Comparison of ENCODE assay signal across 24 cellular contexts in genomic region chr21:41593051-41593783, GRCh38.
DNase-seq lines count a peak whose midpoint lies in the region; ATAC-seq and TF ChIP-seq lines count a peak whose summit lies in the region.
"Had no signal": no experiment of that assay in that cellular context is flagged by ENCODE, and none has a peak within 500 bp of the region (broad histone marks: within the 10 kb centered on the region; RNA-seq: fewer than 3 reads in every experiment).

No MANE protein-coding gene starts in this region.

- no peaks in the 10 kb centered on the region for H3K4me1 ChIP-seq in right cardiac atrium (ENCODE audit: control insufficient read depth, insufficient read depth, low read length)
- H3K4me1 ChIP-seq: breast epithelium, psoas muscle had no signal

- peaks cover 8% of the 10 kb centered on the region for H3K9me3 Mint-ChIP-seq in nephron

- WGBS in right cardiac atrium, result 80% methylated on average over 12 of the region's 12 CpGs

- intact Hi-C loops in right cardiac atrium (cut with DNase I), result no loop called here

- ATAC-seq in GM21423 (IDR thresholded peaks at IDR 0.05; ENCODE audit: unreplicated experiment) (no peak), right cardiac atrium (no peak), GM21786 (IDR thresholded peaks at IDR 0.05; ENCODE audit: unreplicated experiment) (no peak)
- ATAC-seq: activated CD4-positive, CD25-positive, alpha-beta regulatory T cell treated with anti-CD3 and anti-CD28 coated beads, Interleukin-2, amount 50 U/mL, for 24 hours; activated CD8-positive, alpha-beta T cell treated with anti-CD3 and anti-CD28 coated beads, Interleukin-2, amount 10 ng/mL, durations not matched to agents 7 days and 5 days; psoas muscle; stimulated activated memory B cell treated with anti-CD40 and anti-IgM and Interleukin-4, amounts not matched to agents 10 μg/mL and 1 μg/mL and 100 μg/mL, for 72 hours had no signal

- no peak overlapping the region for H3K4me3 Mint-ChIP-seq in nephron
- H3K4me3 Mint-ChIP-seq: activated CD8-positive, alpha-beta T cell treated with anti-CD3 and anti-CD28 coated beads, Interleukin-2, amount 10 ng/mL, durations not matched to agents 7 days and 5 days; activated T-cell treated with anti-CD3 and anti-CD28 coated beads, Interleukin-2, amount 50 U/mL, for 24 hours; stimulated activated memory B cell treated with anti-CD40 and anti-IgM and Interleukin-4, amounts not matched to agents 10 μg/mL and 1 μg/mL and 100 μg/mL, for 72 hours had no signal

- TF ChIP-seq CTCF in nephron (IDR thresholded peaks at IDR 0.05; ENCODE audit: unreplicated experiment in 3 of 3), result no peak

- no peak overlapping the region for H3K4me3 ChIP-seq in right cardiac atrium (ENCODE audit: low read length)
- H3K4me3 ChIP-seq: BLaER1 treated with 17β-estradiol and CSF1 and Interleukin-3, amounts not matched to agents 10 nM and 100 nM; breast epithelium; coronary artery; psoas muscle had no signal

- DNase-seq in activated CD8-positive, alpha-beta memory T cell treated with anti-CD3 and anti-CD28 coated beads, Interleukin-2, amount 50 U/mL, for 48 hours, result peak; percentile 10
- no peak for DNase-seq in activated CD8-positive, alpha-beta memory T cell treated with anti-CD3 and anti-CD28 coated beads, Interleukin-2, amount 50 U/mL, for 4 hours
- peak; percentile 32 for DNase-seq in kidney tubule cell (ENCODE audit: low spot score)
- no peak for DNase-seq in right cardiac atrium
- no peak for DNase-seq in NCI-H2107 treated with DMSO at 0.1 percent for 48 hours (lab: John Stamatoyannopoulos, UW; ENCODE audit: unreplicated experiment)
- DNase-seq: activated CD8-positive, alpha-beta T cell treated with anti-CD3 and anti-CD28 coated beads, Interleukin-2, amount 10 ng/mL, durations not matched to agents 7 days and 5 days; activated naive CD4-positive, alpha-beta T cell treated with Interleukin-2 at 50 U/mL for 16 hours; activated T-cell treated with anti-CD3 and anti-CD28 coated beads, Interleukin-2, amount 50 U/mL, for 24 hours; HCEC 1CT; IMR-90; NCI-H1105 treated with DMSO at 0.1 percent for 48 hours; NCI-H2081 treated with DMSO at 0.1 percent for 48 hours; psoas muscle; Right ventricle myocardium superior; stimulated activated CD4-positive, alpha-beta T cell treated with anti-CD3 and anti-CD28 coated beads, Interleukin-1b, Interleukin-23, amount 100 ng/mL, for 48 hours had no signal

- H3K27me3 Mint-ChIP-seq in nephron (ENCODE audit: low read depth), result peaks cover 10% of the 10 kb centered on the region

- H3K9me3 ChIP-seq in right cardiac atrium (ENCODE audit: control insufficient read depth, low read length), result no peaks in the 10 kb centered on the region
- H3K9me3 ChIP-seq: breast epithelium, psoas muscle had no signal

- no peaks in the 10 kb centered on the region for H3K4me1 Mint-ChIP-seq in nephron
- H3K4me1 Mint-ChIP-seq: stimulated activated memory B cell treated with anti-CD40 and anti-IgM and Interleukin-4, amounts not matched to agents 10 μg/mL and 1 μg/mL and 100 μg/mL, for 72 hours had no signal

- H3K27me3 ChIP-seq in right cardiac atrium (ENCODE audit: control insufficient read depth, insufficient read depth), result no peaks in the 10 kb centered on the region
- H3K27me3 ChIP-seq: BLaER1 treated with 17β-estradiol and CSF1 and Interleukin-3, amounts not matched to agents 10 nM and 100 nM had no signal

- no peaks in the 10 kb centered on the region for H3K36me3 Mint-ChIP-seq in nephron (ENCODE audit: low read depth)
- H3K36me3 Mint-ChIP-seq: stimulated activated memory B cell treated with anti-CD40 and anti-IgM and Interleukin-4, amounts not matched to agents 10 μg/mL and 1 μg/mL and 100 μg/mL, for 72 hours had no signal

- peak overlapping the region in 2 of 3 experiments; percentile 70 to 95 for H3K27ac Mint-ChIP-seq in nephron
- H3K27ac Mint-ChIP-seq: activated CD8-positive, alpha-beta T cell treated with anti-CD3 and anti-CD28 coated beads, Interleukin-2, amount 10 ng/mL, durations not matched to agents 7 days and 5 days; activated T-cell treated with anti-CD3 and anti-CD28 coated beads, Interleukin-2, amount 50 U/mL, for 24 hours; stimulated activated memory B cell treated with anti-CD40 and anti-IgM and Interleukin-4, amounts not matched to agents 10 μg/mL and 1 μg/mL and 100 μg/mL, for 72 hours had no signal

- no peak overlapping the region for H3K27ac ChIP-seq in right cardiac atrium (ENCODE audit: low read length)
- H3K27ac ChIP-seq: BLaER1 treated with 17β-estradiol and CSF1 and Interleukin-3, amounts not matched to agents 10 nM and 100 nM; breast epithelium; coronary artery; HL-60; psoas muscle had no signal

Comparison
In these comparisons a context has a peak if more than half of its experiments do, and no peak if none do; other contexts are left out.
1. DNase-seq: peak in activated CD8-positive, alpha-beta memory T cell treated with anti-CD3 and anti-CD28 coated beads, Interleukin-2, amount 50 U/mL, for 48 hours (single experiment) and kidney tubule cell (single experiment); none in activated CD8-positive, alpha-beta memory T cell treated with anti-CD3 and anti-CD28 coated beads, Interleukin-2, amount 50 U/mL, for 4 hours (single experiment), right cardiac atrium (0 of 3) and NCI-H2107 treated with DMSO at 0.1 percent for 48 hours (single experiment).